In genomic region chrX:46588263-46588662, GRCh38 we compare ENCODE assay signal across 8 cellular contexts. TPM values are rescaled to one million over a fixed set of nuclear protein-coding genes. Genes with fewer than 3 reads are reported as not detected.
DNase-seq lines count a peak whose midpoint lies in the region; FAIRE-seq and TF ChIP-seq lines count a peak whose summit lies in the region.

No MANE protein-coding gene starts in this region.

- peaks cover 14% of the 10 kb centered on the region for H3K4me1 Mint-ChIP-seq in MCF 10A (ENCODE audit: insufficient read depth, unreplicated experiment)

- BruUV-seq in MCF 10A (replicated peaks; lab: Mats Ljungman, UMichigan): no TSS peak

- DNase-seq in RCC 7860 (ENCODE audit: low spot score): peak; percentile 26
- DNase-seq in MCF 10A (ENCODE audit: unreplicated experiment): peak; percentile 53
- DNase-seq in midbrain (lab: John Stamatoyannopoulos, UW): peak; percentile 19
- DNase-seq in COR-L47 (lab: John Stamatoyannopoulos, UW): no peak
- no peak for DNase-seq in NCI-H1105 treated with DMSO at 0.1 percent for 48 hours (lab: John Stamatoyannopoulos, UW)
- no peak for DNase-seq in SJCRH30
- no peak for DNase-seq in NCI-H2029 treated with DMSO at 0.1 percent for 48 hours (lab: John Stamatoyannopoulos, UW)

- peak overlapping the region; percentile 16 for H3K4me3 Mint-ChIP-seq in MCF 10A (ENCODE audit: unreplicated experiment)

- H3K9ac ChIP-seq in BLaER1: peak overlapping the region; percentile 54; the same call in 1 of the 2 replicates

- peak overlapping the region; percentile 42 for H3K27ac Mint-ChIP-seq in MCF 10A (ENCODE audit: low read depth, unreplicated experiment)

- TF ChIP-seq CTCF in MCF 10A (IDR thresholded peaks at IDR 0.05; ENCODE audit: unreplicated experiment): no peak

- intact Hi-C loops in MCF 10A (cut with micrococcal nuclease): loop anchor here (10.0 kb wide), 1 partner anchor 143 kb away; no protein-coding TSS in a partner anchor

- H3K36me3 ChIP-seq in BLaER1 (no peaks in the 10 kb centered on the region; the same call in 1 of the 2 replicates), SJCRH30 (no peaks in the 10 kb centered on the region)

- CTCF ChIA-PET in MCF 10A (lab: Yijun Ruan, JAX): interaction anchor here (0.6 kb wide), 2 partner anchors 10 to 33 kb away, joined by 3 read pairs; no protein-coding TSS in a partner anchor

- H3K9me3 ChIP-seq in BLaER1: peaks cover 7% of the 10 kb centered on the region
- H3K9me3 ChIP-seq in SJCRH30 (replicated peaks): no peaks in the 10 kb centered on the region

- H3K4me1 ChIP-seq in BLaER1 (peaks cover 72% of the 10 kb centered on the region), SJCRH30 (no peaks in the 10 kb centered on the region)

- no peak for FAIRE-seq in RCC 7860 (lab: Jason Lieb, UNC)

- H3K27me3 ChIP-seq in BLaER1 (no peaks in the 10 kb centered on the region), SJCRH30 (no peaks in the 10 kb centered on the region)

- H3K27ac ChIP-seq in BLaER1 (peak overlapping the region; percentile 52; the same call in 1 of the 2 replicates), SJCRH30 (no peak overlapping the region)

- no peaks in the 10 kb centered on the region for H3K9me3 Mint-ChIP-seq in MCF 10A (ENCODE audit: unreplicated experiment)

- peaks cover 25% of the 10 kb centered on the region for H3K27me3 Mint-ChIP-seq in MCF 10A (ENCODE audit: insufficient read depth, unreplicated experiment)

- no peaks in the 10 kb centered on the region for H4K20me1 ChIP-seq in BLaER1

- H3K4me2 ChIP-seq in BLaER1: peak overlapping the region; percentile 77

- H3K4me3 ChIP-seq in BLaER1: peak overlapping the region; percentile 36; the same call in 1 of the 2 replicates
- no peak overlapping the region for H3K4me3 ChIP-seq in SJCRH30

- POLR2A ChIA-PET in MCF 10A (lab: Yijun Ruan, JAX): interaction anchor here (0.6 to 1.7 kb wide), 3 partner anchors 26 to 252 kb away, joined by 3 to 5 read pairs (median 5); no protein-coding TSS in a partner anchor

- H3K36me3 Mint-ChIP-seq in MCF 10A (ENCODE audit: insufficient read depth, unreplicated experiment): no peaks in the 10 kb centered on the region

RNA-seq across cellular contexts. Expression of gene CHST7, which starts 14.7 kb away (rescaled TPM):
- total RNA-seq in MCF 10A (2022): 1.2 and 1.6 TPM in 2 replicates
- 3.4 and 3.6 TPM in 2 replicates for total RNA-seq in SJCRH30 (2014; rRNA removed; shearing (Covaris generic))

RNA-seq across cellular contexts. Expression of gene ZNF674, which starts 43.0 kb away (rescaled TPM):
- 7.2 and 9.7 TPM in 2 replicates for total RNA-seq in MCF 10A (2022)
- total RNA-seq in SJCRH30 (2014; rRNA removed; shearing (Covaris generic)): 1.7 and 3.3 TPM in 2 replicates

Comparison
In these comparisons a context has a peak if more than half of its experiments do, and no peak if none do; other contexts are left out.
1. DNase-seq: peak in RCC 7860 (single experiment), MCF 10A (single experiment) and midbrain (single experiment); none in COR-L47 (single experiment), NCI-H1105 treated with DMSO at 0.1 percent for 48 hours (single experiment), SJCRH30 (0 of 2) and NCI-H2029 treated with DMSO at 0.1 percent for 48 hours (single experiment).